Comparison of ENCODE assay signal across 10 cellular contexts in genomic region chr1:153842006-153842471, GRCh38.
DNase-seq lines count a peak whose midpoint lies in the region; ATAC-seq and TF ChIP-seq lines count a peak whose summit lies in the region.
"Had no signal": no experiment of that assay in that cellular context is flagged by ENCODE, and none has a peak within 500 bp of the region (broad histone marks: within the 10 kb centered on the region; RNA-seq: fewer than 3 reads in every experiment).

No MANE protein-coding gene starts in this region.

- H3K27me3 ChIP-seq in sigmoid colon (no peaks in the 10 kb centered on the region), gastroesophageal sphincter (no peaks in the 10 kb centered on the region)
- H3K27me3 ChIP-seq: adrenal gland had no signal

- peaks cover 0 to 4% (median 0%) of the 10 kb centered on the region in 4 donors for H3K4me1 ChIP-seq in sigmoid colon
- peaks cover 0 to 10% (median 0%) of the 10 kb centered on the region in 3 donors for H3K4me1 ChIP-seq in gastroesophageal sphincter

- 76 to 89% methylated on average over 3 of the region's 3 CpGs for WGBS in sigmoid colon, 2 donors
- WGBS in gastroesophageal sphincter (ENCODE audit: low coverage in 1 of 2), 2 donors, result 54 to 74% methylated on average over 2 to 3 of the region's 3 CpGs

- H3K9me3 ChIP-seq in sigmoid colon (no peaks in the 10 kb centered on the region), gastroesophageal sphincter (no peaks in the 10 kb centered on the region)
- H3K9me3 ChIP-seq: adrenal gland had no signal

- ATAC-seq in GM19452 (IDR thresholded peaks at IDR 0.05; ENCODE audit: unreplicated experiment), result peak; percentile 65
- peak; percentile 82 for ATAC-seq in HG03432 (IDR thresholded peaks at IDR 0.05; ENCODE audit: unreplicated experiment)
- no peak for ATAC-seq in gastroesophageal sphincter

- TF ChIP-seq CTCF in GM12865 (IDR thresholded peaks at IDR 0.05; ENCODE audit: insufficient read depth, low read depth, low read length, missing control alignments) (no peak), astrocyte of the spinal cord (IDR thresholded peaks at IDR 0.05; ENCODE audit: low read depth, low read length) (no peak), sigmoid colon (IDR thresholded peaks at IDR 0.05) (no peak), gastroesophageal sphincter (IDR thresholded peaks at IDR 0.05) (no peak)

- H3K4me3 ChIP-seq in GM12865 (ENCODE audit: low read depth, low read length) (no peak overlapping the region), astrocyte of the spinal cord (ENCODE audit: low read depth, low read length) (no peak overlapping the region), sigmoid colon (no peak overlapping the region), gastroesophageal sphincter (no peak overlapping the region)
- H3K4me3 ChIP-seq: adrenal gland had no signal

- TF ChIP-seq EP300 in sigmoid colon (IDR thresholded peaks at IDR 0.05), result no peak
- no peak for TF ChIP-seq EP300 in gastroesophageal sphincter (IDR thresholded peaks at IDR 0.05)

- TF ChIP-seq POLR2A in sigmoid colon (IDR thresholded peaks at IDR 0.05) (no peak), gastroesophageal sphincter (IDR thresholded peaks at IDR 0.05) (no peak)

- DNase-seq in GM12865 (ENCODE audit: low read depth) (peak; percentile 85), astrocyte of the spinal cord (ENCODE audit: low read depth, low spot score) (peak; percentile 24), T-helper 9 cell (no peak), sigmoid colon (no peak)
- no peak for DNase-seq in activated CD4-positive, CD25-positive, alpha-beta regulatory T cell treated with anti-CD3 and anti-CD28 coated beads, Interleukin-2, amount 50 U/mL, for 72 hours
- DNase-seq: stimulated activated CD4-positive, alpha-beta T cell treated with anti-CD3 and anti-CD28 coated beads, Interleukin-4, amount 100 ng/mL, for 24 hours had no signal

- H3K27ac ChIP-seq in sigmoid colon (no peak overlapping the region), gastroesophageal sphincter (no peak overlapping the region)

- intact Hi-C loops in sigmoid colon (cut with DNase I), result no loop called here

- in situ Hi-C loops in astrocyte of the spinal cord (cut with HindIII; ENCODE audit: low sequenced_read_pairs), result no loop called here

- peaks cover 0 to 3% (median 0%) of the 10 kb centered on the region in 4 donors for H3K36me3 ChIP-seq in sigmoid colon
- no peaks in the 10 kb centered on the region for H3K36me3 ChIP-seq in gastroesophageal sphincter
- H3K36me3 ChIP-seq: adrenal gland had no signal

Comparison
In these comparisons a context has a peak if more than half of its experiments do, and no peak if none do; other contexts are left out.
1. DNase-seq: peak in GM12865 (single experiment) and astrocyte of the spinal cord (single experiment); none in T-helper 9 cell (single experiment), sigmoid colon (single experiment) and activated CD4-positive, CD25-positive, alpha-beta regulatory T cell treated with anti-CD3 and anti-CD28 coated beads, Interleukin-2, amount 50 U/mL, for 72 hours (single experiment).